In genomic region chr14:81401420-81402122, GRCh38 we compare ENCODE assay signal across 8 cellular contexts.
DNase-seq lines count a peak whose midpoint lies in the region; ATAC-seq and TF ChIP-seq lines count a peak whose summit lies in the region.

No MANE protein-coding gene starts in this region.

- H3K27me3 ChIP-seq in effector memory CD4-positive, alpha-beta T cell (replicated peaks; ENCODE audit: control insufficient read depth, insufficient read depth, low read length, poor library complexity, severe bottlenecking) = no peaks in the 10 kb centered on the region

- H3K27ac ChIP-seq in effector memory CD4-positive, alpha-beta T cell (ENCODE audit: insufficient read depth, low read length, poor library complexity, severe bottlenecking) = no peak overlapping the region

- peak; percentile 67 for ATAC-seq in GM21723 (IDR thresholded peaks at IDR 0.05; ENCODE audit: unreplicated experiment)
- no peak for ATAC-seq in GM18505 (IDR thresholded peaks at IDR 0.05; ENCODE audit: unreplicated experiment)

- DNase-seq in AG08395 (ENCODE audit: low spot score) (peak; percentile 90), OCI-M1 (lab: John Stamatoyannopoulos, UW) (peak; percentile 67), glomerular visceral epithelial cell (ENCODE audit: extremely low spot score) (peak; percentile 81), medulla oblongata (ENCODE audit: extremely low spot score) (no peak), UCSD-AML1 (lab: John Stamatoyannopoulos, UW; ENCODE audit: unreplicated experiment) (no peak)
- no peak for DNase-seq in effector memory CD4-positive, alpha-beta T cell

- H3K4me1 ChIP-seq in effector memory CD4-positive, alpha-beta T cell (ENCODE audit: control insufficient read depth, insufficient read depth, low read length, poor library complexity, severe bottlenecking) = no peaks in the 10 kb centered on the region

- H3K36me3 ChIP-seq in effector memory CD4-positive, alpha-beta T cell (ENCODE audit: control insufficient read depth, insufficient read depth, low read length) = no peaks in the 10 kb centered on the region

- no peak for TF ChIP-seq POLR2A in GM18505 (IDR thresholded peaks at IDR 0.05; ENCODE audit: borderline replicate concordance, extremely low read depth, insufficient read depth, insufficient read length)

- H3K9me3 ChIP-seq in effector memory CD4-positive, alpha-beta T cell (ENCODE audit: control insufficient read depth, low read length) = no peaks in the 10 kb centered on the region

- no peak overlapping the region for H3K4me3 ChIP-seq in effector memory CD4-positive, alpha-beta T cell (ENCODE audit: insufficient read depth, low read depth, low read length, poor library complexity, severe bottlenecking)

Comparison
In these comparisons a context has a peak if more than half of its experiments do, and no peak if none do; other contexts are left out.
1. DNase-seq: peak in AG08395 (single experiment), OCI-M1 (single experiment) and glomerular visceral epithelial cell (single experiment); none in medulla oblongata (single experiment), UCSD-AML1 (single experiment) and effector memory CD4-positive, alpha-beta T cell (0 of 3).